In genomic region chr14:49761839-49762551, GRCh38 we compare ENCODE assay signal across 32 cellular contexts.
"Had no signal": no experiment of that assay in that cellular context is flagged by ENCODE, and none has a peak within 500 bp of the region (broad histone marks: within the 10 kb centered on the region; RNA-seq: fewer than 3 reads in every experiment).

No MANE protein-coding gene starts in this region.

- H3K9me3 ChIP-seq: adrenal gland, body of pancreas, colonic mucosa, esophagus squamous epithelium, gastroesophageal sphincter had no signal

- H3K27ac ChIP-seq: adrenal gland, body of pancreas, colonic mucosa, epithelial cell of prostate, esophagus squamous epithelium, gastroesophageal sphincter had no signal

- H3K27me3 Mint-ChIP-seq: activated CD4-positive, alpha-beta memory T cell treated with anti-CD3 and anti-CD28 coated beads for 36 hours; activated naive CD4-positive, alpha-beta T cell treated with anti-CD3 and anti-CD28 coated beads, Interleukin-2, amount 50 U/mL, for 24 hours; activated naive CD8-positive, alpha-beta T cell treated with anti-CD3 and anti-CD28 coated beads for 36 hours; activated naive CD8-positive, alpha-beta T cell treated with anti-CD3 and anti-CD28 coated beads, Interleukin-2, amount 50 U/mL, for 24 hours had no signal

- H3K36me3 ChIP-seq: adrenal gland, colonic mucosa, esophagus squamous epithelium had no signal

- H3K27ac Mint-ChIP-seq: activated CD4-positive, alpha-beta memory T cell treated with anti-CD3 and anti-CD28 coated beads for 36 hours; activated CD8-positive, alpha-beta memory T cell treated with anti-CD3 and anti-CD28 coated beads, Interleukin-2, amount 10 ng/mL, durations not matched to agents 7 days and 5 days; activated CD8-positive, alpha-beta T cell treated with anti-CD3 and anti-CD28 coated beads, Interleukin-2, amount 10 ng/mL, durations not matched to agents 7 days and 5 days; activated naive CD4-positive, alpha-beta T cell treated with anti-CD3 and anti-CD28 coated beads for 36 hours; activated naive CD4-positive, alpha-beta T cell treated with anti-CD3 and anti-CD28 coated beads, Interleukin-2, amount 50 U/mL, for 24 hours; activated naive CD8-positive, alpha-beta T cell treated with anti-CD3 and anti-CD28 coated beads for 36 hours; activated naive CD8-positive, alpha-beta T cell treated with anti-CD3 and anti-CD28 coated beads, Interleukin-2, amount 50 U/mL, for 24 hours; activated T-helper 1 cell treated with anti-CD3 and anti-CD28 coated beads, Interleukin-12 subunit alpha, Interleukin-12 subunit beta, Interleukin-2, Interleukin-4 antibody, amounts not matched to agents 30 ng/mL and 10 ng/mL and 1 ng/mL, durations not matched to agents 14 hours and 24 hours and 36 hours; activated T-helper 2 cell treated with anti-CD3 and anti-CD28 coated beads, Interferon-gamma antibody, Interleukin-2, Interleukin-4, amounts not matched to agents 10 μg/mL and 5 μg/mL and 100 μg/mL, durations not matched to agents 14 hours and 24 hours and 36 hours; T-helper 17 cell; T-helper 2 cell treated with Interferon-gamma antibody and Interleukin-4, amounts not matched to agents 5 μg/mL and 100 μg/mL, for 36 hours had no signal

- H3K4me3 Mint-ChIP-seq: activated CD4-positive, alpha-beta memory T cell treated with anti-CD3 and anti-CD28 coated beads for 36 hours; activated CD8-positive, alpha-beta memory T cell treated with anti-CD3 and anti-CD28 coated beads, Interleukin-2, amount 10 ng/mL, durations not matched to agents 7 days and 5 days; activated CD8-positive, alpha-beta T cell treated with anti-CD3 and anti-CD28 coated beads, Interleukin-2, amount 10 ng/mL, durations not matched to agents 7 days and 5 days; activated naive CD4-positive, alpha-beta T cell treated with anti-CD3 and anti-CD28 coated beads for 36 hours; activated naive CD4-positive, alpha-beta T cell treated with anti-CD3 and anti-CD28 coated beads, Interleukin-2, amount 50 U/mL, for 24 hours; activated naive CD8-positive, alpha-beta T cell treated with anti-CD3 and anti-CD28 coated beads for 36 hours; activated naive CD8-positive, alpha-beta T cell treated with anti-CD3 and anti-CD28 coated beads, Interleukin-2, amount 50 U/mL, for 24 hours; activated T-helper 1 cell treated with anti-CD3 and anti-CD28 coated beads, Interleukin-12 subunit alpha, Interleukin-12 subunit beta, Interleukin-2, Interleukin-4 antibody, amounts not matched to agents 30 ng/mL and 10 ng/mL and 1 ng/mL, durations not matched to agents 14 hours and 24 hours and 36 hours; T-helper 17 cell; T-helper 2 cell treated with Interferon-gamma antibody and Interleukin-4, amounts not matched to agents 5 μg/mL and 100 μg/mL, for 36 hours had no signal

- H3K4me3 ChIP-seq: adrenal gland, body of pancreas, colonic mucosa, esophagus squamous epithelium, gastroesophageal sphincter had no signal

- H3K27me3 ChIP-seq: adrenal gland, body of pancreas, colonic mucosa, esophagus squamous epithelium, gastroesophageal sphincter had no signal

- H3K9me3 Mint-ChIP-seq: activated CD4-positive, alpha-beta memory T cell treated with anti-CD3 and anti-CD28 coated beads for 36 hours; activated naive CD4-positive, alpha-beta T cell treated with anti-CD3 and anti-CD28 coated beads for 36 hours; activated naive CD4-positive, alpha-beta T cell treated with anti-CD3 and anti-CD28 coated beads, Interleukin-2, amount 50 U/mL, for 24 hours; activated naive CD8-positive, alpha-beta T cell treated with anti-CD3 and anti-CD28 coated beads for 36 hours; activated naive CD8-positive, alpha-beta T cell treated with anti-CD3 and anti-CD28 coated beads, Interleukin-2, amount 50 U/mL, for 24 hours; activated T-helper 1 cell treated with anti-CD3 and anti-CD28 coated beads, Interleukin-12 subunit alpha, Interleukin-12 subunit beta, Interleukin-2, Interleukin-4 antibody, amounts not matched to agents 30 ng/mL and 10 ng/mL and 1 ng/mL, durations not matched to agents 14 hours and 24 hours and 36 hours; activated T-helper 2 cell treated with anti-CD3 and anti-CD28 coated beads, Interferon-gamma antibody, Interleukin-2, Interleukin-4, amounts not matched to agents 10 μg/mL and 5 μg/mL and 100 μg/mL, durations not matched to agents 14 hours and 24 hours and 36 hours; T-helper 2 cell treated with Interferon-gamma antibody and Interleukin-4, amounts not matched to agents 5 μg/mL and 100 μg/mL, for 36 hours had no signal

- ATAC-seq: activated CD8-positive, alpha-beta memory T cell treated with anti-CD3 and anti-CD28 coated beads, Interleukin-2, amount 10 ng/mL, durations not matched to agents 7 days and 5 days; activated CD8-positive, alpha-beta T cell treated with anti-CD3 and anti-CD28 coated beads, Interleukin-2, amount 10 ng/mL, durations not matched to agents 7 days and 5 days; activated naive CD8-positive, alpha-beta T cell treated with anti-CD3 and anti-CD28 coated beads, Interleukin-2, amount 50 U/mL, for 24 hours; body of pancreas; gastroesophageal sphincter; T-helper 17 cell had no signal

- H3K4me1 ChIP-seq: colonic mucosa had no signal

- H3K36me3 Mint-ChIP-seq: activated CD4-positive, alpha-beta memory T cell treated with anti-CD3 and anti-CD28 coated beads for 36 hours; activated CD8-positive, alpha-beta memory T cell treated with anti-CD3 and anti-CD28 coated beads, Interleukin-2, amount 10 ng/mL, durations not matched to agents 7 days and 5 days; activated naive CD4-positive, alpha-beta T cell treated with anti-CD3 and anti-CD28 coated beads, Interleukin-2, amount 50 U/mL, for 24 hours; activated naive CD8-positive, alpha-beta T cell treated with anti-CD3 and anti-CD28 coated beads for 36 hours had no signal

- FAIRE-seq: endometrium, endothelial cell of umbilical vein had no signal

- DNase-seq: activated CD4-positive, alpha-beta memory T cell treated with anti-CD3 and anti-CD28 coated beads for 36 hours; activated CD4-positive, alpha-beta T cell treated with anti-CD3 and anti-CD28 coated beads for 48 hours; activated CD8-positive, alpha-beta memory T cell treated with anti-CD3 and anti-CD28 coated beads, Interleukin-2, amount 10 ng/mL, durations not matched to agents 7 days and 5 days; activated CD8-positive, alpha-beta memory T cell treated with anti-CD3 and anti-CD28 coated beads, Interleukin-2, amount 50 U/mL, for 4 hours; activated CD8-positive, alpha-beta T cell treated with anti-CD3 and anti-CD28 coated beads, Interleukin-2, amount 10 ng/mL, durations not matched to agents 7 days and 5 days; activated effector memory CD4-positive, alpha-beta T cell treated with anti-CD3 and anti-CD28 coated beads, Interleukin-2, amount 50 U/mL, for 16 hours; activated naive CD4-positive, alpha-beta T cell treated with anti-CD3 and anti-CD28 coated beads for 36 hours; activated naive CD8-positive, alpha-beta T cell treated with anti-CD3 and anti-CD28 coated beads for 36 hours; activated naive CD8-positive, alpha-beta T cell treated with anti-CD3 and anti-CD28 coated beads, Interleukin-2, amount 50 U/mL, for 24 hours; activated T-cell treated with anti-CD3 and anti-CD28 coated beads, Interleukin-2, amount 50 U/mL, for 1 hour; activated T-cell treated with anti-CD3 and anti-CD28 coated beads, Interleukin-2, amount 50 U/mL, for 48 hours; adrenal gland; amygdala; aorta; body of pancreas; caudate nucleus; colonic mucosa; effector CD8-positive, alpha-beta T cell; esophagus squamous epithelium; foreskin melanocyte; head of caudate nucleus; T-helper 1 cell; T-helper 17 cell; T1000 had no signal
